In genomic region chr4:150032541-150032940, GRCh38 we compare ENCODE assay signal across 24 cellular contexts. TPM values are rescaled to one million over a fixed set of nuclear protein-coding genes. Genes with fewer than 3 reads are reported as not detected.
DNase-seq lines count a peak whose midpoint lies in the region; ATAC-seq, FAIRE-seq and TF ChIP-seq lines count a peak whose summit lies in the region.
"Had no signal": no experiment of that assay in that cellular context is flagged by ENCODE, and none has a peak within 500 bp of the region (broad histone marks: within the 10 kb centered on the region; RNA-seq: fewer than 3 reads in every experiment).

No MANE protein-coding gene starts in this region.

- no peak overlapping the region for H2AK5ac ChIP-seq in IMR-90 (ENCODE audit: low read depth, low read length)

- H4K8ac ChIP-seq in IMR-90 (ENCODE audit: low read depth in 2 of 2, low read length in 2 of 2), result no peak overlapping the region

- no peak overlapping the region for H3K14ac ChIP-seq in IMR-90 (replicated peaks; ENCODE audit: low read depth, low read length)

- no peak overlapping the region for H2BK15ac ChIP-seq in IMR-90 (ENCODE audit: low read depth, low read length)

- no peaks in the 10 kb centered on the region for H3K36me3 ChIP-seq in IMR-90 (ENCODE audit: control insufficient read depth, insufficient read depth, low read length)
- no peaks in the 10 kb centered on the region for H3K36me3 ChIP-seq in bronchial epithelial cell (ENCODE audit: control insufficient read depth, insufficient read depth, low read length)
- H3K36me3 ChIP-seq: BLaER1 had no signal

- no peak overlapping the region for H2BK20ac ChIP-seq in IMR-90 (ENCODE audit: low read depth, low read length)

- H3K9ac ChIP-seq in IMR-90 (ENCODE audit: low read depth, low read length), result no peak overlapping the region
- H3K9ac ChIP-seq: BLaER1 had no signal

- no peak overlapping the region for H2BK120ac ChIP-seq in IMR-90 (ENCODE audit: low read depth, low read length)

- no peaks in the 10 kb centered on the region for H3K79me1 ChIP-seq in IMR-90 (ENCODE audit: low read depth in 1 of 2, low read length in 2 of 2)

- H4K20me1 ChIP-seq in IMR-90 (ENCODE audit: insufficient read depth, low read length), result no peaks in the 10 kb centered on the region
- H4K20me1 ChIP-seq: BLaER1 had no signal

- peaks cover 14% of the 10 kb centered on the region for H3K27me3 Mint-ChIP-seq in activated CD4-positive, alpha-beta T cell treated with anti-CD3 and anti-CD28 coated beads for 36 hours

- H3K4me3 ChIP-seq in IMR-90 (ENCODE audit: insufficient read depth, low read depth, low read length), result no peak overlapping the region
- H3K4me3 ChIP-seq in bronchial epithelial cell (ENCODE audit: low read depth, low read length), result no peak overlapping the region
- no peak overlapping the region for H3K4me3 ChIP-seq in fibroblast of mammary gland (ENCODE audit: control insufficient read depth, low read depth, low read length)
- H3K4me3 ChIP-seq: BLaER1, GM23338 had no signal

- no peak overlapping the region for H3K18ac ChIP-seq in IMR-90 (ENCODE audit: low read depth, low read length)

- POLR2A ChIA-PET in IMR-90 (lab: Charles Lee; ENCODE audit: unreplicated experiment), result no interaction called here
- POLR2A ChIA-PET in activated CD4-positive, alpha-beta T cell treated with anti-CD3 and anti-CD28 coated beads for 36 hours (lab: Charles Lee), result no interaction called here

- no peak for TF ChIP-seq RAD21 in IMR-90 (IDR thresholded peaks at IDR 0.05; ENCODE audit: low read length)

- no peak overlapping the region for H3K27ac ChIP-seq in IMR-90 (ENCODE audit: insufficient read depth, low read length)
- H3K27ac ChIP-seq: 22Rv1, BLaER1, C4-2B had no signal

- H3K27me3 ChIP-seq in IMR-90 (ENCODE audit: control insufficient read depth, insufficient read depth, low read length), result no peaks in the 10 kb centered on the region
- no peaks in the 10 kb centered on the region for H3K27me3 ChIP-seq in bronchial epithelial cell (ENCODE audit: control insufficient read depth, insufficient read depth, low read length)
- H3K27me3 ChIP-seq: BLaER1 had no signal

- peak; percentile 26 for DNase-seq in IMR-90
- peak; percentile 25 for DNase-seq in bronchial epithelial cell (ENCODE audit: low read depth)
- peak; percentile 6 for DNase-seq in fibroblast of mammary gland (ENCODE audit: low read depth)
- DNase-seq in putamen (ENCODE audit: low spot score), result peak; percentile 67
- no peak for DNase-seq in hippocampal formation (lab: John Stamatoyannopoulos, UW)
- no peak for DNase-seq in activated CD4-positive, alpha-beta T cell treated with anti-CD3 and anti-CD28 coated beads for 36 hours
- DNase-seq in activated effector memory CD4-positive, alpha-beta T cell treated with anti-CD3 and anti-CD28 coated beads, Interleukin-2, amount 50 U/mL, for 16 hours, result no peak
- DNase-seq: Caco-2; CD4-positive, CD25-positive, alpha-beta regulatory T cell; CD8-positive, alpha-beta T cell; DMS153; DND-41; H9 had no signal

- H2BK5ac ChIP-seq in IMR-90 (ENCODE audit: low read depth, low read length, poor library complexity, severe bottlenecking), result no peak overlapping the region

- peaks cover 2% of the 10 kb centered on the region for H3K9me3 Mint-ChIP-seq in activated CD4-positive, alpha-beta T cell treated with anti-CD3 and anti-CD28 coated beads for 36 hours (ENCODE audit: low read depth)

- dilution Hi-C loops in IMR-90 (cut with HindIII; ENCODE audit: low sequenced_read_pairs, unreplicated experiment), result no loop called here

- H2AK9ac ChIP-seq in IMR-90 (replicated peaks; ENCODE audit: low read depth, low read length, poor library complexity), result no peak overlapping the region

- H3K9me1 ChIP-seq in IMR-90 (ENCODE audit: insufficient read depth, low read length), result no peaks in the 10 kb centered on the region

- H3K23ac ChIP-seq in IMR-90 (ENCODE audit: low read depth, low read length), result no peak overlapping the region

- TF ChIP-seq CTCF in IMR-90 (conservative IDR thresholded peaks at IDR 0.05; ENCODE audit: low read depth, low read length), result no peak
- TF ChIP-seq CTCF in bronchial epithelial cell (IDR thresholded peaks at IDR 0.05; ENCODE audit: insufficient read depth, low read length, severe bottlenecking), result no peak
- no peak for TF ChIP-seq CTCF in fibroblast of mammary gland (conservative IDR thresholded peaks at IDR 0.05; ENCODE audit: control insufficient read depth, insufficient read depth, low read depth, low read length)

- H3K27ac Mint-ChIP-seq in activated CD4-positive, alpha-beta T cell treated with anti-CD3 and anti-CD28 coated beads for 36 hours, result no peak overlapping the region
- H3K27ac Mint-ChIP-seq: B cell; CD4-positive, CD25-positive, alpha-beta regulatory T cell; CD8-positive, alpha-beta T cell; GM23338; H9 had no signal

- H3K56ac ChIP-seq in IMR-90 (ENCODE audit: extremely low read depth, insufficient read depth, low read length), result no peak overlapping the region

- no peak for FAIRE-seq in bronchial epithelial cell (lab: Jason Lieb, UNC)
- FAIRE-seq: A204.1, G401.6, GM12892, GM19239 had no signal

- H3K4ac ChIP-seq in IMR-90 (ENCODE audit: low read depth, low read length), result no peak overlapping the region

- in situ Hi-C loops in IMR-90 (cut with MboI; ENCODE audit: low sequenced_read_pairs), result no loop called here

- 0 out of 2 replicates have a peak, but pooled peaks cover 2% of the 10 kb centered on the region for H3K4me1 ChIP-seq in IMR-90 (ENCODE audit: control insufficient read depth, insufficient read depth, low read length)
- H3K4me1 ChIP-seq: BLaER1, Caco-2 had no signal

- no peaks in the 10 kb centered on the region for H3K9me3 ChIP-seq in IMR-90 (ENCODE audit: control insufficient read depth, insufficient read depth, low read length)
- H3K9me3 ChIP-seq: Caco-2 had no signal

- no peak for ATAC-seq in IMR-90 (ENCODE audit: low read depth)
- ATAC-seq in activated CD4-positive, alpha-beta T cell treated with anti-CD3 and anti-CD28 coated beads for 36 hours, result no peak
- no peak for ATAC-seq in GM19397 (IDR thresholded peaks at IDR 0.05; ENCODE audit: unreplicated experiment)
- ATAC-seq: CD8-positive, alpha-beta T cell; HCT116 had no signal

- CTCF ChIA-PET in IMR-90 (lab: Yijun Ruan, JAX), result no interaction called here
- CTCF ChIA-PET in activated CD4-positive, alpha-beta T cell treated with anti-CD3 and anti-CD28 coated beads for 36 hours (lab: Charles Lee), result no interaction called here

- WGBS in IMR-90 (ENCODE audit: extremely low coverage in 2 of 2, insufficient read length in 1 of 2), 2 experiments, result no CpG with 5 or more reads among the region's 7 CpGs

- no peak overlapping the region for H4K91ac ChIP-seq in IMR-90 (ENCODE audit: insufficient read depth, low read depth, low read length)

- H3K4me3 Mint-ChIP-seq in activated CD4-positive, alpha-beta T cell treated with anti-CD3 and anti-CD28 coated beads for 36 hours, result no peak overlapping the region
- H3K4me3 Mint-ChIP-seq: B cell; CD4-positive, CD25-positive, alpha-beta regulatory T cell; CD8-positive, alpha-beta T cell; GM23338; H9 had no signal

- BruUV-seq in IMR-90 (replicated peaks; lab: Mats Ljungman, UMichigan), result no TSS peak

- no peak overlapping the region for H2AFZ ChIP-seq in IMR-90 (replicated peaks; ENCODE audit: low read length, poor library complexity)
- H2AFZ ChIP-seq: GM23338 had no signal

- intact Hi-C loops in IMR-90 (cut with micrococcal nuclease), result no loop called here
- intact Hi-C loops in activated CD4-positive, alpha-beta T cell treated with anti-CD3 and anti-CD28 coated beads for 36 hours (cut with DNase I, micrococcal nuclease), result no loop called here

- H3K4me2 ChIP-seq in IMR-90 (ENCODE audit: low read depth, low read length), result no peak overlapping the region
- H3K4me2 ChIP-seq: BLaER1, GM23338 had no signal

- no peak overlapping the region for H4K5ac ChIP-seq in IMR-90 (ENCODE audit: low read depth, low read length)

- H3K36me3 Mint-ChIP-seq in activated CD4-positive, alpha-beta T cell treated with anti-CD3 and anti-CD28 coated beads for 36 hours (ENCODE audit: low read depth), result no peaks in the 10 kb centered on the region
- H3K36me3 Mint-ChIP-seq: CD4-positive, CD25-positive, alpha-beta regulatory T cell; CD8-positive, alpha-beta T cell had no signal

- H3K4me1 Mint-ChIP-seq in activated CD4-positive, alpha-beta T cell treated with anti-CD3 and anti-CD28 coated beads for 36 hours, result no peaks in the 10 kb centered on the region
- H3K4me1 Mint-ChIP-seq: CD4-positive, CD25-positive, alpha-beta regulatory T cell had no signal

- TF ChIP-seq POLR2A in IMR-90 (IDR thresholded peaks at IDR 0.05; ENCODE audit: low read depth, low read length), result no peak

TF ChIP-seq in IMR-90, 13 proteins besides CTCF, POLR2A, EP300 and RAD21 (continues in another document):
- TF ChIP-seq RCOR1 (IDR thresholded peaks at IDR 0.05; ENCODE audit: insufficient replicate concordance, low read length), result no peak
- no peak for TF ChIP-seq RFX5 (IDR thresholded peaks at IDR 0.05; ENCODE audit: low read depth, low read length)
- no peak for TF ChIP-seq ELK1 (IDR thresholded peaks at IDR 0.05; ENCODE audit: borderline replicate concordance, low read depth, low read length)
- TF ChIP-seq NFE2L2 (IDR thresholded peaks at IDR 0.05; ENCODE audit: low read depth, low read length), result no peak
- TF ChIP-seq FOS (IDR thresholded peaks at IDR 0.05; ENCODE audit: low read depth, low read length), result no peak
- TF ChIP-seq MAFK (IDR thresholded peaks at IDR 0.05; ENCODE audit: low read depth, low read length), result no peak
- TF ChIP-seq USF2 (IDR thresholded peaks at IDR 0.05; ENCODE audit: low read depth, low read length), result no peak

RNA-seq across cellular contexts. Expression of gene DCLK2, which starts 45.7 kb away (rescaled TPM):
- 10.8 and 11.3 TPM in 2 replicates for total RNA-seq in IMR-90 (2012; rRNA removed)
- 13.2 and 15.5 TPM in 2 replicates for polyA plus RNA-seq in IMR-90 (2012; rRNA removed)
- 7.1 and 9.1 TPM in 2 replicates for polyA plus RNA-seq in IMR-90 (2012; cell fraction: cytosol; rRNA removed)
- 28.7 and 33.6 TPM in 2 replicates for polyA plus RNA-seq in IMR-90 (2012; cell fraction: nucleus; rRNA removed; ENCODE audit: low replicate concordance)
- total RNA-seq in bronchial epithelial cell, result under 0.01 TPM in 1 of 2 replicates, not detected in the other
- not detected for total RNA-seq in activated CD4-positive, alpha-beta T cell treated with anti-CD3 and anti-CD28 coated beads for 36 hours
- polyA plus RNA-seq: CD4-positive, CD25-positive, alpha-beta regulatory T cell; GM23338 had no signal

Comparison
In these comparisons a context has a peak if more than half of its experiments do, and no peak if none do; other contexts are left out.
1. DNase-seq: peak in IMR-90 (single experiment), bronchial epithelial cell (single experiment), fibroblast of mammary gland (single experiment) and putamen (single experiment); none in hippocampal formation (0 of 2), activated CD4-positive, alpha-beta T cell treated with anti-CD3 and anti-CD28 coated beads for 36 hours (single experiment) and activated effector memory CD4-positive, alpha-beta T cell treated with anti-CD3 and anti-CD28 coated beads, Interleukin-2, amount 50 U/mL, for 16 hours (single experiment).
2. RNA of gene DCLK2, which starts 45.7 kb away (total RNA-seq): 10.8 to 11.3 TPM in IMR-90; under 0.01 TPM in bronchial epithelial cell and not detected in activated CD4-positive, alpha-beta T cell treated with anti-CD3 and anti-CD28 coated beads for 36 hours; every median in the first group is over 10 times any median in the second.